Comparison of ENCODE assay signal across 12 cellular contexts in the genomic region with DNA sequence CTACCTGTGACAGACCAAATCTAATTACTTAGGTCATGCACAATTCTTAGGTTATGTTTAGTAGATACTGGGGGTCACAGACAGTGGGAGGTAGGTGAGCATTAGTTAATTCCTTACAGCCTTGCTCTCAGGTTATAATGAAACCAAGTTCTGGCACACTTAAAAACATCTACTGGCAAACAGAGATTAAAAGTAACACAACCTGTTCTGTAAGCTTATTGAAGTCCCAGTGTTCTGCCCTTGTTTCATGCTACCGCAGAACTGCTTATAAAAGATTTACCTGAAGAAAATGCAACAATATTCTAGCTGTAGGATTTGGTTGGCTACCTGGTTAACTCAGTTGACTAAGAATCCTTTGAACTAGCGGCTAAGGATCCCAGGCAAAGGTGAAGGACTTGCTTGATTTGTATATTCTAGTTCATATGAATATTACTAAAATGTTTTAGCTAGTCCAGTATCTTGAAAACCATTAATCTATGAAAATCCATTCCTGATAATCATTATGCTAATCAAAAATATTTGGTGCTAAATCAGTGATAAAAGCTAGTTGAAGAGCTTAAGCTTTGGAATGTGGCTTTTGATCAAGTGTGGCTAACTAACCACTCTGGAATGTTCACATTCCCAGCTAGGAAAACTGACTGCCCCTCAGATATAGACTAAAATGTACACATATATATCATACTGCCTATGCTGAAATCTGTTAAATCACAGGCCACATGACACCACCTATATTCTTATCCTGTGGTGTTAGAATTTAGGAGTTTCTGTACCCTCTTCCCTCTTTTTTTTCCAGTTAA. TPM values are rescaled to one million over a fixed set of nuclear protein-coding genes. Genes with fewer than 3 reads are reported as not detected.
A peak's percentile ranks its signal among the peaks of the same experiment; 100 is the strongest.
DNase-seq lines count a peak whose midpoint lies in the region; ATAC-seq, FAIRE-seq and TF ChIP-seq lines count a peak whose summit lies in the region.
"Had no signal": no experiment of that assay in that cellular context is flagged by ENCODE, and none has a peak within 500 bp of the region (broad histone marks: within the 10 kb centered on the region; RNA-seq: fewer than 3 reads in every experiment).

No MANE protein-coding gene starts in this region.

- peak; percentile 65 for FAIRE-seq in H54 (lab: Jason Lieb, UNC)

- peaks cover 2% of the 10 kb centered on the region for H3K36me3 ChIP-seq in skeletal muscle satellite cell (ENCODE audit: insufficient read depth, low read length)

- no peak overlapping the region for H3K9ac ChIP-seq in skeletal muscle satellite cell (ENCODE audit: low read depth, low read length)
- H3K9ac ChIP-seq: BLaER1 treated with 17β-estradiol and CSF1 and Interleukin-3, amounts not matched to agents 10 nM and 100 nM had no signal

- peak overlapping the region; percentile 4 for H3K4me2 ChIP-seq in skeletal muscle satellite cell (ENCODE audit: low read length)
- H3K4me2 ChIP-seq: BLaER1 treated with 17β-estradiol and CSF1 and Interleukin-3, amounts not matched to agents 10 nM and 100 nM had no signal

- TF ChIP-seq POLR2A in H54 (IDR thresholded peaks at IDR 0.05; ENCODE audit: low read depth, low read length), result no peak

- H3K9me3 ChIP-seq in skeletal muscle satellite cell (replicated peaks; ENCODE audit: low read length), result no peaks in the 10 kb centered on the region
- H3K9me3 ChIP-seq: BLaER1 treated with 17β-estradiol and CSF1 and Interleukin-3, amounts not matched to agents 10 nM and 100 nM had no signal

- DNase-seq in H54 (ENCODE audit: insufficient read length, low spot score) (no peak), foreskin keratinocyte (peak in 1 of 2 donors; percentile 52), NCI-H526 treated with DMSO at 0.1 percent for 48 hours (lab: John Stamatoyannopoulos, UW) (no peak), amygdala (lab: John Stamatoyannopoulos, UW) (no peak)
- no peak for DNase-seq in activated CD4-positive, alpha-beta T cell treated with anti-CD3 and anti-CD28 coated beads for 1 hour
- DNase-seq: NCI-H2081 treated with DMSO at 0.1 percent for 48 hours; stimulated activated CD4-positive, alpha-beta T cell treated with anti-CD3 and anti-CD28 coated beads, Interleukin-2, amount 100 ng/mL, for 48 hours had no signal

- peaks cover 11% of the 10 kb centered on the region for H3K4me1 ChIP-seq in foreskin keratinocyte
- H3K4me1 ChIP-seq in skeletal muscle satellite cell (ENCODE audit: control insufficient read depth, insufficient read depth, low read length), result peaks cover 6% of the 10 kb centered on the region

- peak overlapping the region; percentile 83 for H3K27ac ChIP-seq in VCaP
- H3K27ac ChIP-seq in foreskin keratinocyte, result no peak overlapping the region
- H3K27ac ChIP-seq: BLaER1 treated with 17β-estradiol and CSF1 and Interleukin-3, amounts not matched to agents 10 nM and 100 nM had no signal

- ATAC-seq in foreskin keratinocyte (peak; percentile 71), HG02571 (IDR thresholded peaks at IDR 0.05; ENCODE audit: unreplicated experiment) (no peak)
- ATAC-seq: stimulated activated effector memory CD8-positive, alpha-beta T cell treated with anti-CD3 and anti-CD28 coated beads, Interleukin-12 subunit alpha, Interleukin-12 subunit beta, amount 100 ng/mL, for 72 hours had no signal

- no peak overlapping the region for H3K4me3 ChIP-seq in skeletal muscle satellite cell (ENCODE audit: low read length)
- H3K4me3 ChIP-seq: BLaER1 treated with 17β-estradiol and CSF1 and Interleukin-3, amounts not matched to agents 10 nM and 100 nM had no signal

- H3K27me3 ChIP-seq in foreskin keratinocyte (no peaks in the 10 kb centered on the region), skeletal muscle satellite cell (ENCODE audit: control insufficient read depth, insufficient read depth, low read length) (no peaks in the 10 kb centered on the region)
- H3K27me3 ChIP-seq: BLaER1 treated with 17β-estradiol and CSF1 and Interleukin-3, amounts not matched to agents 10 nM and 100 nM had no signal

- TF ChIP-seq CTCF in VCaP (conservative IDR thresholded peaks at IDR 0.05) (no peak), foreskin keratinocyte (conservative IDR thresholded peaks at IDR 0.05) (no peak)

RNA-seq across cellular contexts. Expression of a gene that starts 7.2 kb away (rescaled TPM):
- 30.1 and 35.8 TPM in 2 replicates for total RNA-seq in foreskin keratinocyte
- polyA plus RNA-seq in foreskin keratinocyte, result 22.5 and 28.0 TPM in 2 replicates
- total RNA-seq in skeletal muscle satellite cell (2012; rRNA removed), result 18.0 and 24.9 TPM in 2 replicates

RNA-seq across cellular contexts. Expression of a gene that starts 7.3 kb away (rescaled TPM):
- total RNA-seq in foreskin keratinocyte, result 8.8 and 11.9 TPM in 2 replicates
- polyA plus RNA-seq in foreskin keratinocyte, result 4.8 and 6.2 TPM in 2 replicates
- 9.8 and 10.4 TPM in 2 replicates for total RNA-seq in skeletal muscle satellite cell (2012; rRNA removed)

RNA-seq across cellular contexts. Expression of a gene that starts 53.8 kb away (rescaled TPM):
- 18.8 and 20.1 TPM in 2 replicates for total RNA-seq in foreskin keratinocyte
- 15.2 and 19.0 TPM in 2 replicates for polyA plus RNA-seq in foreskin keratinocyte
- 49.8 and 62.6 TPM in 2 replicates for total RNA-seq in skeletal muscle satellite cell (2012; rRNA removed)
